1 cellular context compared by ENCODE assay signal in the genomic region with DNA sequence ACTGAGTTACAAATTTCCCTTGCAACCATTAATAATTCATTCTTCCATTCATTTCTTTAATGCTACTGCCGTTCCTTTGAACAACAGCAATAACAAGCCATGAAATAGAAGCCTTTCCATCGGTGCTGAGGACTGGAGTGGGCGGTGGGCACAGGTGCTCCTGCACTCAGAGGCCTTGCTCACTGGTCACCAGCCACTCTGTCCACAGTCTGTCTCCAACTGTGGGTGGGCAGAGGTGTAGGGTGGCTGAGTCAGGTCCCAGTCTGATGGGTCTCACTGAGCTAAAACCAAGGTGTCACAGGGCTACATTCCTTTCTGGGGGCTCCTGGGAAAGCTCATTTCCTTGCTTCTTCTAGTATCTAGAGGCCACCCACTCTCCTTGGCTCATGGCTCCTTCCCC.
TF ChIP-seq lines count a peak whose summit lies in the region.

No MANE protein-coding gene starts in this region.

TF ChIP-seq in IMR-90, 13 proteins besides CTCF, POLR2A, EP300 and RAD21:
- TF ChIP-seq, protein P1, sequence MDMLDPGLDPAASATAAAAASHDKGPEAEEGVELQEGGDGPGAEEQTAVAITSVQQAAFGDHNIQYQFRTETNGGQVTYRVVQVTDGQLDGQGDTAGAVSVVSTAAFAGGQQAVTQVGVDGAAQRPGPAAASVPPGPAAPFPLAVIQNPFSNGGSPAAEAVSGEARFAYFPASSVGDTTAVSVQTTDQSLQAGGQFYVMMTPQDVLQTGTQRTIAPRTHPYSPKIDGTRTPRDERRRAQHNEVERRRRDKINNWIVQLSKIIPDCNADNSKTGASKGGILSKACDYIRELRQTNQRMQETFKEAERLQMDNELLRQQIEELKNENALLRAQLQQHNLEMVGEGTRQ (IDR thresholded peaks at IDR 0.05; ENCODE audit: low read depth, low read length): no peak
- no peak for TF ChIP-seq FOS (IDR thresholded peaks at IDR 0.05; ENCODE audit: low read depth, low read length)
- TF ChIP-seq SMC3 (IDR thresholded peaks at IDR 0.05; ENCODE audit: low read depth, low read length): no peak
- no peak for TF ChIP-seq CEBPB (IDR thresholded peaks at IDR 0.05; ENCODE audit: low read depth, low read length)
- TF ChIP-seq CHD1 (IDR thresholded peaks at IDR 0.05; ENCODE audit: low read depth, low read length): no peak
- TF ChIP-seq, protein P2, sequence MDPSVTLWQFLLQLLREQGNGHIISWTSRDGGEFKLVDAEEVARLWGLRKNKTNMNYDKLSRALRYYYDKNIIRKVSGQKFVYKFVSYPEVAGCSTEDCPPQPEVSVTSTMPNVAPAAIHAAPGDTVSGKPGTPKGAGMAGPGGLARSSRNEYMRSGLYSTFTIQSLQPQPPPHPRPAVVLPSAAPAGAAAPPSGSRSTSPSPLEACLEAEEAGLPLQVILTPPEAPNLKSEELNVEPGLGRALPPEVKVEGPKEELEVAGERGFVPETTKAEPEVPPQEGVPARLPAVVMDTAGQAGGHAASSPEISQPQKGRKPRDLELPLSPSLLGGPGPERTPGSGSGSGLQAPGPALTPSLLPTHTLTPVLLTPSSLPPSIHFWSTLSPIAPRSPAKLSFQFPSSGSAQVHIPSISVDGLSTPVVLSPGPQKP (IDR thresholded peaks at IDR 0.05; ENCODE audit: borderline replicate concordance, low read depth, low read length): no peak
- no peak for TF ChIP-seq RCOR1 (IDR thresholded peaks at IDR 0.05; ENCODE audit: insufficient replicate concordance, low read length)
- no peak for TF ChIP-seq RFX5 (IDR thresholded peaks at IDR 0.05; ENCODE audit: low read depth, low read length)
- no peak for TF ChIP-seq MXI1 (IDR thresholded peaks at IDR 0.05; ENCODE audit: borderline replicate concordance, low read depth, low read length)
- no peak for TF ChIP-seq MAFK (IDR thresholded peaks at IDR 0.05; ENCODE audit: low read depth, low read length)
- no peak for TF ChIP-seq MAZ (IDR thresholded peaks at IDR 0.05; ENCODE audit: borderline replicate concordance, low read depth, low read length)
- no peak for TF ChIP-seq BHLHE40 (IDR thresholded peaks at IDR 0.05; ENCODE audit: low read depth, low read length)
- TF ChIP-seq NFE2L2 (IDR thresholded peaks at IDR 0.05; ENCODE audit: low read depth, low read length): no peak
